Comparison of ENCODE assay signal across 8 cellular contexts in genomic region chr2:97697252-97698235, GRCh38.
DNase-seq lines count a peak whose midpoint lies in the region; ATAC-seq and TF ChIP-seq lines count a peak whose summit lies in the region.

No MANE protein-coding gene starts in this region.

- no peaks in the 10 kb centered on the region for H3K36me3 ChIP-seq in GM06990 (ENCODE audit: control insufficient read depth, insufficient read depth, low read length)

- ATAC-seq in HG03196 (IDR thresholded peaks at IDR 0.05; ENCODE audit: unreplicated experiment): peak; percentile 66
- no peak for ATAC-seq in HG03139 (IDR thresholded peaks at IDR 0.05; ENCODE audit: unreplicated experiment)

- H3K27me3 ChIP-seq in GM06990 (replicated peaks; ENCODE audit: control insufficient read depth, insufficient read depth, low read length): no peaks in the 10 kb centered on the region

- peak; percentile 35 for DNase-seq in GM06990 (ENCODE audit: extremely low read depth, insufficient read length)
- DNase-seq in NCI-H446 treated with DMSO at 0.1 percent for 48 hours (lab: John Stamatoyannopoulos, UW): peak; percentile 46
- DNase-seq in activated CD4-positive, CD25-positive, alpha-beta regulatory T cell (lab: John Stamatoyannopoulos, UW): peak; percentile 82 to 97 (median 90)
- peak; percentile 86 for DNase-seq in cardiac fibroblast (ENCODE audit: low read depth in 2 of 2)
- peak; percentile 75 for DNase-seq in iris pigment epithelial cell (ENCODE audit: low read depth)
- peak; percentile 84 to 94 for DNase-seq in stimulated activated CD4-positive, alpha-beta T cell treated with anti-CD3 and anti-CD28 coated beads, Interleukin-15, amount 100 ng/mL, for 1 hour (ENCODE audit: low read depth in 1 of 2, low spot score in 1 of 2)

- TF ChIP-seq CTCF in GM06990 (IDR thresholded peaks at IDR 0.05; ENCODE audit: insufficient read depth, low read length, poor library complexity, severe bottlenecking) (peak; percentile 78), cardiac fibroblast (IDR thresholded peaks at IDR 0.05; ENCODE audit: low read depth, low read length) (peak; percentile 87)

- H3K4me3 ChIP-seq in GM06990 (replicated peaks; ENCODE audit: low read depth, low read length) (no peak overlapping the region), cardiac fibroblast (replicated peaks in 1 of 2; ENCODE audit: low read depth in 2 of 2, low read length in 2 of 2) (no peak overlapping the region)

Comparison
In these comparisons a context has a peak if more than half of its experiments do, and no peak if none do; other contexts are left out.
1. DNase-seq: peak in every context shown above with its lines; median percentile 90 in activated CD4-positive, CD25-positive, alpha-beta regulatory T cell; 89 in stimulated activated CD4-positive, alpha-beta T cell treated with anti-CD3 and anti-CD28 coated beads, Interleukin-15, amount 100 ng/mL, for 1 hour; 86 in cardiac fibroblast; 75 in iris pigment epithelial cell; 46 in NCI-H446 treated with DMSO at 0.1 percent for 48 hours; 35 in GM06990.